Comparison of ENCODE assay signal across 8 cellular contexts in the genomic region with DNA sequence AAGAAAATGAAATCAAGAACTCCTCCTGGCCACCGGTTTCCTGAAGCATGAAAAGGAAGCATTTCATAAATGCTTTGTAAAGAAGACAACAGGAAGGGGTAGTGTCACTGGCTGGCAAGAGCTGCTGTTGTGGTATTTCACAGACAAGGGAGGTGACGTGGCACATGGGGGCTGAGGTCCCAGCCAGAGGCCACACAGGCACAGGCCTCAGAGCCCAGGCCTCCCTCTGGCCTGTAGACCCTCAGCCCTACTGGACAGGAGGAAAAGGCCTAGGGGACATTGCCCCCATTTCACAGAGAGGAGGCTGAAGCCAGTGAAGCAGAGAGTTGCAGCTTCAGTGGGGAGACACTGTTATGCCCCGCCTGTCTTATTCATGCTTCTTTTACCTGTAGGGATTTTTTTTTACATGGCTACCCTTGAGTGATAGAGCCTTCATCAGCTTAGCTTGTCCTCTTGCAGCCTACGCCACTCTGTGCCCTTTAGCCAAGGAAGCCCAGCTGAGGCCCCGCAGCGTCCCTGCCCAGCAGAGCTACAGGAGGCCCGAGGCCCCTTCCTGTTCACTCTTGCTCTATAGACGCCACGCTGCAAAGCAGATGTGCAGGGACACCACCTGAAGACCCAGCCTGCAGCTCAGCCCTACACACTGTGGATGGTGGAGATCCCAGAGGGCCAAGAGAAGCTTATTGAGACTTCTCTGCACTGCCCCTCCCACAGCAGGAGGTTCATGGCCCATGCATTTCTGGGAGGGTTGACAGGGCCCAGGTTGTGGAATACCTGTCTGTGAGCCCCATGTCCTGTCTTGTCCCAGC. TPM values are rescaled to one million over a fixed set of nuclear protein-coding genes. Genes with fewer than 3 reads are reported as not detected.
A peak's percentile ranks its signal among the peaks of the same experiment; 100 is the strongest.
DNase-seq lines count a peak whose midpoint lies in the region; ATAC-seq and TF ChIP-seq lines count a peak whose summit lies in the region.

No MANE protein-coding gene starts in this region.

- H3K4me3 ChIP-seq in A673 (ENCODE audit: low read depth, low read length, poor library complexity, severe bottlenecking) (no peak overlapping the region), esophagus muscularis mucosa (no peak overlapping the region)

- no TSS peak for BruUV-seq in A673 (replicated peaks; lab: Mats Ljungman, UMichigan)

- H3K36me3 Mint-ChIP-seq in activated CD4-positive, alpha-beta memory T cell treated with anti-CD3 and anti-CD28 coated beads for 36 hours = peaks cover 20% of the 10 kb centered on the region
- no peaks in the 10 kb centered on the region for H3K36me3 Mint-ChIP-seq in progenitor cell of endocrine pancreas (ENCODE audit: insufficient read depth)

- WGBS in esophagus muscularis mucosa = 80% methylated on average over 8 of the region's 9 CpGs

- no peak for TF ChIP-seq POLR2A in esophagus muscularis mucosa (IDR thresholded peaks at IDR 0.05; ENCODE audit: low read depth)

- H3K27ac ChIP-seq in A673 (ENCODE audit: low read depth, low read length, poor library complexity, severe bottlenecking) = peak overlapping the region; percentile 48
- peak overlapping the region; percentile 60 to 77 (median 66) for H3K27ac ChIP-seq in esophagus muscularis mucosa (replicated peaks in 1 of 4)

- peak overlapping the region; percentile 53 for H3K4me3 Mint-ChIP-seq in activated CD4-positive, alpha-beta memory T cell treated with anti-CD3 and anti-CD28 coated beads for 36 hours
- H3K4me3 Mint-ChIP-seq in progenitor cell of endocrine pancreas (ENCODE audit: low read depth) = no peak overlapping the region

- intact Hi-C loops in A673 (cut with micrococcal nuclease; ENCODE audit: unreplicated experiment) (no loop called here), esophagus muscularis mucosa (cut with DNase I) (no loop called here)
- intact Hi-C loops in activated CD4-positive, alpha-beta memory T cell treated with anti-CD3 and anti-CD28 coated beads for 36 hours (cut with micrococcal nuclease) = loop anchor here (1.0 to 2.0 kb wide), 3 partner anchors 19 to 70 kb away; no protein-coding TSS in a partner anchor

- TF ChIP-seq CTCF in A673 (conservative IDR thresholded peaks at IDR 0.05; ENCODE audit: low read depth, low read length) (no peak), esophagus muscularis mucosa (IDR thresholded peaks at IDR 0.05) (no peak), progenitor cell of endocrine pancreas (IDR thresholded peaks at IDR 0.05; ENCODE audit: unreplicated experiment) (no peak)

- CTCF ChIA-PET in A673 (lab: Charles Lee) = no interaction called here
- CTCF ChIA-PET in activated CD4-positive, alpha-beta memory T cell treated with anti-CD3 and anti-CD28 coated beads for 36 hours (lab: Charles Lee) = interaction anchor here (0.7 to 4.0 kb wide), 9 partner anchors 10 to 70 kb away, joined by 3 to 32 read pairs (median 5); no protein-coding TSS in a partner anchor

- TF ChIP-seq EP300 in esophagus muscularis mucosa (IDR thresholded peaks at IDR 0.05) = no peak

- H3K4me1 Mint-ChIP-seq in activated CD4-positive, alpha-beta memory T cell treated with anti-CD3 and anti-CD28 coated beads for 36 hours (ENCODE audit: low read depth) = peaks cover 90% of the 10 kb centered on the region
- peaks cover 11% of the 10 kb centered on the region for H3K4me1 Mint-ChIP-seq in progenitor cell of endocrine pancreas (ENCODE audit: low read depth)

- no peaks in the 10 kb centered on the region for H3K9me3 Mint-ChIP-seq in activated CD4-positive, alpha-beta memory T cell treated with anti-CD3 and anti-CD28 coated beads for 36 hours
- H3K9me3 Mint-ChIP-seq in progenitor cell of endocrine pancreas (ENCODE audit: low read depth) = peaks cover 3% of the 10 kb centered on the region

- H3K9me3 ChIP-seq in A673 (ENCODE audit: low read depth, low read length, poor library complexity, severe bottlenecking) (no peaks in the 10 kb centered on the region), esophagus muscularis mucosa (no peaks in the 10 kb centered on the region)

- H3K27ac Mint-ChIP-seq in activated CD4-positive, alpha-beta memory T cell treated with anti-CD3 and anti-CD28 coated beads for 36 hours = peak overlapping the region; percentile 92
- H3K27ac Mint-ChIP-seq in progenitor cell of endocrine pancreas = peak overlapping the region; percentile 14

- H3K27me3 Mint-ChIP-seq in activated CD4-positive, alpha-beta memory T cell treated with anti-CD3 and anti-CD28 coated beads for 36 hours = no peaks in the 10 kb centered on the region
- H3K27me3 Mint-ChIP-seq in progenitor cell of endocrine pancreas = peaks cover 8% of the 10 kb centered on the region

- no peaks in the 10 kb centered on the region for H3K36me3 ChIP-seq in A673 (ENCODE audit: insufficient read depth, low read length, poor library complexity, severe bottlenecking)
- peaks cover 0 to 43% (median 14%) of the 10 kb centered on the region in 4 donors for H3K36me3 ChIP-seq in esophagus muscularis mucosa

- peak; percentile 60 for ATAC-seq in GM19395 (IDR thresholded peaks at IDR 0.05; ENCODE audit: unreplicated experiment)

- peak; percentile 30 for DNase-seq in A673 (ENCODE audit: low spot score)
- peak; percentile 78 for DNase-seq in HT1080 (ENCODE audit: low read depth)
- peak; percentile 76 for DNase-seq in activated CD4-positive, alpha-beta memory T cell treated with anti-CD3 and anti-CD28 coated beads for 36 hours
- DNase-seq in esophagus muscularis mucosa (ENCODE audit: extremely low spot score) = no peak
- no peak for DNase-seq in progenitor cell of endocrine pancreas (ENCODE audit: low spot score, unreplicated experiment)
- DNase-seq in globus pallidus (ENCODE audit: low spot score) = no peak
- no peak for DNase-seq in NCI-H1092 treated with DMSO at 0.1 percent for 48 hours (lab: John Stamatoyannopoulos, UW)

- H3K4me1 ChIP-seq in A673 (ENCODE audit: insufficient read depth, low read length, poor library complexity, severe bottlenecking) = peaks cover 22% of the 10 kb centered on the region
- peaks cover 47 to 72% (median 57%) of the 10 kb centered on the region in 4 donors for H3K4me1 ChIP-seq in esophagus muscularis mucosa

- POLR2A ChIA-PET in A673 (lab: Charles Lee; ENCODE audit: low non-redundant PET) = no interaction called here
- POLR2A ChIA-PET in activated CD4-positive, alpha-beta memory T cell treated with anti-CD3 and anti-CD28 coated beads for 36 hours (lab: Charles Lee) = interaction anchor here (1.0 to 6.0 kb wide), 12 partner anchors 10 to 45 kb away, joined by 4 to 102 read pairs (median 10); a partner anchor contains a TSS

- H3K27me3 ChIP-seq in A673 (replicated peaks; ENCODE audit: insufficient read depth, low read depth, low read length, poor library complexity) (no peaks in the 10 kb centered on the region), esophagus muscularis mucosa (no peaks in the 10 kb centered on the region)

RNA-seq across cellular contexts. Expression of a gene that starts 33.8 kb away (rescaled TPM):
- total RNA-seq in A673 (2021) (5.7 and 6.9 TPM in 2 replicates), esophagus muscularis mucosa (100 to 1,000 TPM in 1 of 4 donors, 10 to 100 TPM in 3; 20.6 to 289 (median 29.6) TPM), progenitor cell of endocrine pancreas (2.3 and 4.1 TPM in 2 replicates)
- 6.3 and 13.6 TPM in 2 replicates for total RNA-seq in HT1080 (2014; rRNA removed; shearing (Covaris generic))
- polyA plus RNA-seq in HT1080 (2015; cell fraction: cytosol; rRNA removed) = 15.1 and 18.1 TPM in 2 replicates
- 32.5 and 34.2 TPM in 2 replicates for polyA plus RNA-seq in HT1080 (2015; cell fraction: nucleus; rRNA removed)
- total RNA-seq in activated CD4-positive, alpha-beta memory T cell treated with anti-CD3 and anti-CD28 coated beads for 36 hours = 100 to 1,000 TPM; 104 to 106 TPM

Comparison
In these comparisons a context has a peak if more than half of its experiments do, and no peak if none do; other contexts are left out.
1. DNase-seq: peak in A673 (single experiment), HT1080 (single experiment) and activated CD4-positive, alpha-beta memory T cell treated with anti-CD3 and anti-CD28 coated beads for 36 hours (single experiment); none in esophagus muscularis mucosa (single experiment), progenitor cell of endocrine pancreas (single experiment), globus pallidus (single experiment) and NCI-H1092 treated with DMSO at 0.1 percent for 48 hours (single experiment).